In the genomic region with DNA sequence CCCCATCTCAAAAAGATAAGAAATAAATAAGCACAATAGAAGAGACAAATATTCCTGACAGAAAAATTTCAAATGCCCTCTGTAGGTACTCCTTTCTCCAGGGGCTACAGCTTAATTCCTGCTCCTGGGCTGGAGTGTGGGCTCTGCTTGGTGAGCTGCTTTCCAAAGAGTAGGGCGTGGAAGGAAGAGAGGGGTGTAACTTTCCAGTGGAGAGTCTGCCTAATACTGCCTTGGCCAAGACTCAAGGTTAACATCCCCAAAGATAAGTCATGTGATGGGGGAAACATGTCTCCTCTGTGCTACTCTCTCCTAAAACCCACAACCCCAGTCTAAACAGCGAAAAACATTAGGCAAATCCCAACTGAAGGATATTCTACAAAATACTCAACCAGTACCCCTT, we compare ENCODE assay signal across 1 cellular context.
TF ChIP-seq lines count a peak whose summit lies in the region.

No MANE protein-coding gene starts in this region.

TF ChIP-seq in K562, 482 proteins besides CTCF, POLR2A, EP300 and RAD21 (continued from another document):
- TF ChIP-seq, protein P1, sequence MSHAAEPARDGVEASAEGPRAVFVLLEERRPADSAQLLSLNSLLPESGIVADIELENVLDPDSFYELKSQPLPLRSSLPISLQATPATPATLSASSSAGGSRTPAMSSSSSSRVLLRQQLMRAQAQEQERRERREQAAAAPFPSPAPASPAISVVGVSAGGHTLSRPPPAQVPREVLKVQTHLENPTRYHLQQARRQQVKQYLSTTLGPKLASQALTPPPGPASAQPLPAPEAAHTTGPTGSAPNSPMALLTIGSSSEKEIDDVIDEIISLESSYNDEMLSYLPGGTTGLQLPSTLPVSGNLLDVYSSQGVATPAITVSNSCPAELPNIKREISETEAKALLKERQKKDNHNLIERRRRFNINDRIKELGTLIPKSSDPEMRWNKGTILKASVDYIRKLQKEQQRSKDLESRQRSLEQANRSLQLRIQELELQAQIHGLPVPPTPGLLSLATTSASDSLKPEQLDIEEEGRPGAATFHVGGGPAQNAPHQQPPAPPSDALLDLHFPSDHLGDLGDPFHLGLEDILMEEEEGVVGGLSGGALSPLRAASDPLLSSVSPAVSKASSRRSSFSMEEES (CRISPR knock-in tag; IDR thresholded peaks at IDR 0.05): 0 out of 2 replicates have a peak, but pooled peaks have one; percentile 10
TF ChIP-seq in K562: peak in this region for 1.
